Comparison of ENCODE assay signal across 10 cellular contexts in genomic region chr19:15964231-15964630, GRCh38. TPM values are rescaled to one million over a fixed set of nuclear protein-coding genes. Genes with fewer than 3 reads are reported as not detected.
"Had no signal": no experiment of that assay in that cellular context is flagged by ENCODE, and none has a peak within 500 bp of the region (broad histone marks: within the 10 kb centered on the region; RNA-seq: fewer than 3 reads in every experiment).

No MANE protein-coding gene starts in this region.

- DNase-seq: IMR-90, KBM-7, KG1 had no signal

- H3K4me3 Mint-ChIP-seq: IgD-negative memory B cell had no signal

- H3K4me3 ChIP-seq: K562 had no signal

- H3K27ac Mint-ChIP-seq: IgD-negative memory B cell had no signal

- FAIRE-seq: HepG2, HTR-8/SVneo, K562 had no signal

- H3K36me3 Mint-ChIP-seq: IgD-negative memory B cell had no signal

- H3K27ac ChIP-seq: HL-60 had no signal

- H3K4me1 Mint-ChIP-seq: IgD-negative memory B cell had no signal

- ATAC-seq: HepG2, K562 had no signal

RNA-seq across cellular contexts. Expression of gene OR10H4, which starts 15.4 kb away (rescaled TPM):
- total RNA-seq: HepG2, HT-29, HT1080, IMR-90, K562 had no signal
- polyA plus RNA-seq: HepG2, IgD-negative memory B cell, IMR-90, K562 had no signal

RNA-seq across cellular contexts. Expression of gene CYP4F11, which starts 29.9 kb away (rescaled TPM):
- total RNA-seq: IMR-90, K562 had no signal
- polyA plus RNA-seq: IgD-negative memory B cell, IMR-90 had no signal
